ENCODE assay signal across 34 cellular contexts in the genomic region with DNA sequence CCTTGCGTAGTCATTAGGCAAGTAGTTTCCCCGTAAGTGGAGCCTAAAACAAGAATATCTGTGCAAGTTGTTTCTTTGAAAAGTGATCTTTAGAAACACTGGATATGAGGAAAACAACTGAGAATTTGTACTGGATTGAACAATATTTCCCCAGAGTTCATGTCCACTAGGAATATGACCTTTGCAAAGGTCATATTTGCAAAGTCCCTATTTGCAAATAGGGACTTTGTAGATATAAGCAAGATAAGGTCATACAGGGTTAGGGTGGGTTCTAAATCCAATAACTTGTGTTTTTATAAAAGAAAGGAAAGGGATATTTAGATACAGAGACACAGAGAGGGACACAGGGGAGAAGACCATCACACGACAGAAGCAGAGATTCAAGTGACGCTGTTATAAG.
"Had no signal": no experiment of that assay in that cellular context is flagged by ENCODE, and none has a peak within 500 bp of the region (broad histone marks: within the 10 kb centered on the region; RNA-seq: fewer than 3 reads in every experiment).

No MANE protein-coding gene starts in this region.

- H3K4me3 ChIP-seq: MG63 had no signal

- H3K27ac ChIP-seq: KMS-11 had no signal

- H3K4me2 ChIP-seq: KMS-11 had no signal

- H3K9me3 ChIP-seq: MG63 had no signal

- H3K27me3 ChIP-seq: MG63 had no signal

- H3K9ac ChIP-seq: KMS-11 had no signal

- H3K36me3 ChIP-seq: MG63 had no signal

- DNase-seq: Karpas-422, Kasumi-1, KG1, MG63, MM.1S, MV-4-11, NCI-H1048, NCI-H1092, NCI-H1092 treated with DMSO at 0.1 percent for 48 hours, NCI-H1105, NCI-H1105 treated with DMSO at 0.1 percent for 48 hours, NCI-H1417 treated with DMSO at 0.1 percent for 48 hours, NCI-H1436, NCI-H1436 treated with DMSO at 0.1 percent for 48 hours, NCI-H146, NCI-H1694, NCI-H1694 treated with DMSO at 0.1 percent for 48 hours, NCI-H187, NCI-H187 treated with DMSO at 0.1 percent for 48 hours, NCI-H1930, NCI-H2029, NCI-H2029 treated with DMSO at 0.1 percent for 48 hours, NCI-H2081, NCI-H2081 treated with DMSO at 0.1 percent for 48 hours, NCI-H2107, NCI-H2171, NCI-H2171 treated with DMSO at 0.1 percent for 48 hours, NCI-H2227 treated with DMSO at 0.1 percent for 48 hours, NCI-H226, NCI-H345, NCI-H446, NCI-H446 treated with DMSO at 0.1 percent for 48 hours, NCI-H510A had no signal
